ENCODE assay signal across 24 cellular contexts in the genomic region with DNA sequence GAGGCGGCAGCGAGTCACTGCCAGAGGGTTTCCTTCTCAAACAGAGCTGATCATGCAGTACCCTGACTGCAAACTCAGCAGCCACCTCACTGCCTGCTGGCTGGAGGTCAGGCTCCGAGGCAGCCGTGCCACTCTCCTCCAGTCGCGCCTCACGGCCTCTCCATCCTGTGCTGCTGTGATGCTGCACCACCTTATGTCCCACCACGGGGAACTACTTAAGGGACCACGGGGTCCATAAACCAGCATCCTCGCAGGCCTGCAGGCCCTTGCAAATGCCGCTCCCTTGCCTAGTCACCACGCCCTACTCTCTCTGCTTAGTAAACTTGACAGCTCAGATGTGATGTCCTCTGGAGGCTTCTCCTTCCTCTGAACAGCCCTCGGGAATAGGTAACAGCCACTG.
"Had no signal": no experiment of that assay in that cellular context is flagged by ENCODE, and none has a peak within 500 bp of the region (broad histone marks: within the 10 kb centered on the region; RNA-seq: fewer than 3 reads in every experiment).

No MANE protein-coding gene starts in this region.

- H3K27me3 Mint-ChIP-seq: activated CD4-positive, alpha-beta memory T cell treated with anti-CD3 and anti-CD28 coated beads, Interleukin-2, amount 10 ng/mL, durations not matched to agents 7 days and 5 days; activated CD4-positive, alpha-beta T cell treated with anti-CD3 and anti-CD28 coated beads, Interleukin-2, amount 10 ng/mL, durations not matched to agents 24 days and 14 days; memory B cell; naive thymus-derived CD8-positive, alpha-beta T cell; stimulated activated memory B cell treated with anti-CD40 and anti-IgM and Interleukin-4, amounts not matched to agents 10 μg/mL and 1 μg/mL and 100 μg/mL, for 72 hours had no signal

- H3K4me1 Mint-ChIP-seq: activated CD4-positive, alpha-beta memory T cell treated with anti-CD3 and anti-CD28 coated beads, Interleukin-2, amount 10 ng/mL, durations not matched to agents 7 days and 5 days; activated CD4-positive, alpha-beta T cell treated with anti-CD3 and anti-CD28 coated beads, Interleukin-2, amount 10 ng/mL, durations not matched to agents 24 days and 14 days; immature natural killer cell; memory B cell; naive thymus-derived CD8-positive, alpha-beta T cell; stimulated activated memory B cell treated with anti-CD40 and anti-IgM and Interleukin-4, amounts not matched to agents 10 μg/mL and 1 μg/mL and 100 μg/mL, for 72 hours had no signal

- H3K4me3 Mint-ChIP-seq: activated CD4-positive, alpha-beta memory T cell treated with anti-CD3 and anti-CD28 coated beads, Interleukin-2, amount 10 ng/mL, durations not matched to agents 7 days and 5 days; activated CD4-positive, alpha-beta T cell treated with anti-CD3 and anti-CD28 coated beads, Interleukin-2, amount 10 ng/mL, durations not matched to agents 24 days and 14 days; activated T-cell treated with anti-CD3 and anti-CD28 coated beads, Interleukin-2, amount 50 U/mL, for 72 hours; brain; immature natural killer cell; memory B cell; naive thymus-derived CD8-positive, alpha-beta T cell; stimulated activated memory B cell treated with anti-CD40 and anti-IgM and Interleukin-4, amounts not matched to agents 10 μg/mL and 1 μg/mL and 100 μg/mL, for 72 hours had no signal

- H3K9me3 Mint-ChIP-seq: activated CD4-positive, alpha-beta memory T cell treated with anti-CD3 and anti-CD28 coated beads, Interleukin-2, amount 10 ng/mL, durations not matched to agents 7 days and 5 days; activated CD4-positive, alpha-beta T cell treated with anti-CD3 and anti-CD28 coated beads, Interleukin-2, amount 10 ng/mL, durations not matched to agents 24 days and 14 days; activated T-cell treated with anti-CD3 and anti-CD28 coated beads, Interleukin-2, amount 50 U/mL, for 72 hours; immature natural killer cell; memory B cell; naive thymus-derived CD8-positive, alpha-beta T cell; stimulated activated memory B cell treated with anti-CD40 and anti-IgM and Interleukin-4, amounts not matched to agents 10 μg/mL and 1 μg/mL and 100 μg/mL, for 72 hours had no signal

- H3K36me3 ChIP-seq: pancreas had no signal

- H3K4me3 ChIP-seq: hepatocyte, left lung, pancreas, stomach, suprapubic skin, tibial nerve had no signal

- FAIRE-seq: pancreas had no signal

- H3K27ac Mint-ChIP-seq: activated CD4-positive, alpha-beta memory T cell treated with anti-CD3 and anti-CD28 coated beads, Interleukin-2, amount 10 ng/mL, durations not matched to agents 7 days and 5 days; activated CD4-positive, alpha-beta T cell treated with anti-CD3 and anti-CD28 coated beads, Interleukin-2, amount 10 ng/mL, durations not matched to agents 24 days and 14 days; activated T-cell treated with anti-CD3 and anti-CD28 coated beads, Interleukin-2, amount 50 U/mL, for 72 hours; immature natural killer cell; memory B cell; naive thymus-derived CD8-positive, alpha-beta T cell; stimulated activated memory B cell treated with anti-CD40 and anti-IgM and Interleukin-4, amounts not matched to agents 10 μg/mL and 1 μg/mL and 100 μg/mL, for 72 hours had no signal

- DNase-seq: activated CD4-positive, alpha-beta memory T cell treated with anti-CD3 and anti-CD28 coated beads, Interleukin-2, amount 10 ng/mL, durations not matched to agents 7 days and 5 days; activated CD4-positive, alpha-beta T cell treated with anti-CD3 and anti-CD28 coated beads, Interleukin-2, amount 10 ng/mL, durations not matched to agents 24 days and 14 days; activated gamma-delta T cell; activated naive CD4-positive, alpha-beta T cell treated with anti-CD3 and anti-CD28 coated beads, Interleukin-2, amount 50 U/mL, for 16 hours; activated T-cell treated with anti-CD3 and anti-CD28 coated beads, Interleukin-2, amount 50 U/mL, for 72 hours; aorta; dermis blood vessel endothelial cell; effector CD8-positive, alpha-beta T cell; foreskin keratinocyte; immature natural killer cell; left lung; naive thymus-derived CD8-positive, alpha-beta T cell; right cardiac atrium; SK-N-SH; stimulated activated CD4-positive, alpha-beta T cell treated with anti-CD3 and anti-CD28 coated beads, Interleukin-2, amount 100 ng/mL, for 24 hours; stomach; T-helper 2 cell had no signal

- H3K9ac ChIP-seq: SK-N-SH had no signal

- H3K4me1 ChIP-seq: foreskin keratinocyte, left lung, pancreas, stomach had no signal

- H3K9me3 ChIP-seq: left lung, pancreas, SK-N-SH, stomach, suprapubic skin, tibial nerve had no signal

- H3K27me3 ChIP-seq: foreskin keratinocyte, hepatocyte, left lung, pancreas, stomach, suprapubic skin, tibial nerve had no signal

- H3K27ac ChIP-seq: foreskin keratinocyte, hepatocyte, left lung, pancreas, stomach, suprapubic skin had no signal
